In genomic region chrX:107672955-107673378, GRCh38 we compare ENCODE assay signal across 8 cellular contexts. TPM values are rescaled to one million over a fixed set of nuclear protein-coding genes. Genes with fewer than 3 reads are reported as not detected.
DNase-seq lines count a peak whose midpoint lies in the region; ATAC-seq, FAIRE-seq and TF ChIP-seq lines count a peak whose summit lies in the region.

No MANE protein-coding gene starts in this region.

- H3K36me3 ChIP-seq in endothelial cell of umbilical vein (ENCODE audit: control insufficient read depth in 2 of 2, extremely low read depth in 1 of 2, insufficient read depth in 2 of 2, low read length in 2 of 2) = no peaks in the 10 kb centered on the region

- ATAC-seq in HG03039 (IDR thresholded peaks at IDR 0.05; ENCODE audit: unreplicated experiment) = peak; percentile 26
- peak; percentile 50 for ATAC-seq in stimulated activated naive CD8-positive, alpha-beta T cell treated with anti-CD3 and anti-CD28 coated beads, Interleukin-15, Interleukin-2, amounts not matched to agents 100 U/mL and 50 U/mL, for 24 hours
- no peak for ATAC-seq in HG03097 (IDR thresholded peaks at IDR 0.05; ENCODE audit: low FRiP score, unreplicated experiment)

- H3K4me2 ChIP-seq in endothelial cell of umbilical vein (ENCODE audit: insufficient read depth, low read length) = no peak overlapping the region

- H3K4me3 ChIP-seq in GM12864 (ENCODE audit: low read depth, low read length) = no peak overlapping the region
- H3K4me3 ChIP-seq in endothelial cell of umbilical vein (replicated peaks in 1 of 3; ENCODE audit: insufficient read depth in 1 of 3, low read depth in 1 of 3, low read length in 3 of 3) = no peak overlapping the region

- peak; percentile 79 for TF ChIP-seq CTCF in GM12864 (IDR thresholded peaks at IDR 0.05; ENCODE audit: low read depth, low read length, missing control alignments)
- TF ChIP-seq CTCF in endothelial cell of umbilical vein (IDR thresholded peaks at IDR 0.05; ENCODE audit: extremely low read depth in 1 of 2, insufficient read depth in 1 of 2, low read depth in 1 of 2, low read length in 2 of 2) = peak; percentile 60 to 72

- no peaks in the 10 kb centered on the region for H3K9me1 ChIP-seq in endothelial cell of umbilical vein (replicated peaks; ENCODE audit: control insufficient read depth, extremely low read depth, insufficient read depth, low read length)

- H3K9ac ChIP-seq in endothelial cell of umbilical vein (replicated peaks; ENCODE audit: extremely low read depth, insufficient read depth, low read length) = peak overlapping the region; percentile 25

- DNase-seq in GM12864 (ENCODE audit: low read depth) (peak; percentile 59), NCI-H82 treated with DMSO at 0.1 percent for 48 hours (lab: John Stamatoyannopoulos, UW; ENCODE audit: unreplicated experiment) (peak; percentile 54), endothelial cell of umbilical vein (ENCODE audit: low read depth, low spot score) (peak; percentile 60), myocyte (ENCODE audit: low read depth) (peak; percentile 59)
- peak; percentile 74 for DNase-seq in activated CD8-positive, alpha-beta memory T cell treated with anti-CD3 and anti-CD28 coated beads, Interleukin-2, amount 50 U/mL, for 4 hours
- DNase-seq in stimulated activated naive CD8-positive, alpha-beta T cell treated with anti-CD3 and anti-CD28 coated beads, Interleukin-15, Interleukin-2, amounts not matched to agents 100 U/mL and 50 U/mL, for 24 hours = peak; percentile 75

- no peaks in the 10 kb centered on the region for H3K27me3 ChIP-seq in endothelial cell of umbilical vein (ENCODE audit: control insufficient read depth in 2 of 2, insufficient read depth in 2 of 2, low read length in 2 of 2)

- dilution Hi-C loops in endothelial cell of umbilical vein (cut with MboI; ENCODE audit: extremely low pct_ligation_motif_present, low sequenced_read_pairs) = no loop called here

- peaks cover 4% of the 10 kb centered on the region for H3K79me2 ChIP-seq in endothelial cell of umbilical vein (ENCODE audit: control insufficient read depth, insufficient read depth, low read length)

- FAIRE-seq in endothelial cell of umbilical vein (lab: Jason Lieb, UNC) = no peak

- no peak for TF ChIP-seq POLR2A in endothelial cell of umbilical vein (IDR thresholded peaks at IDR 0.05; ENCODE audit: low read depth, low read length)

- BruUV-seq in endothelial cell of umbilical vein (replicated peaks; lab: Mats Ljungman, UMichigan) = no TSS peak

- H4K20me1 ChIP-seq in endothelial cell of umbilical vein (replicated peaks; ENCODE audit: control insufficient read depth, extremely low read depth, insufficient read depth, low read length) = no peaks in the 10 kb centered on the region

- H3K4me1 ChIP-seq in endothelial cell of umbilical vein (ENCODE audit: control insufficient read depth, extremely low read depth, insufficient read depth, low read length) = peaks cover 25% of the 10 kb centered on the region

- H3K9me3 ChIP-seq in endothelial cell of umbilical vein (replicated peaks; ENCODE audit: control insufficient read depth, insufficient read depth, low read length) = no peaks in the 10 kb centered on the region

- CTCF ChIA-PET in endothelial cell of umbilical vein (lab: Charles Lee) = interaction anchor here (0.6 to 6.1 kb wide), 23 partner anchors 9 to 220 kb away, joined by 3 to 142 read pairs (median 8); partner anchors contain the start of genes NCBP2L, PRPS1 and TSC22D3

- H3K27ac ChIP-seq in endothelial cell of umbilical vein (ENCODE audit: insufficient read depth, low read depth, low read length) = peak overlapping the region; percentile 74

- H2AFZ ChIP-seq in endothelial cell of umbilical vein (ENCODE audit: low read depth, low read length) = no peak overlapping the region

- POLR2A ChIA-PET in endothelial cell of umbilical vein (lab: Charles Lee) = interaction anchor here (0.7 to 5.7 kb wide), 2 partner anchors 39 to 43 kb away, joined by 4 to 40 read pairs; no protein-coding TSS in a partner anchor

- intact Hi-C loops in endothelial cell of umbilical vein (cut with micrococcal nuclease) = loop anchor here (1.0 to 5.0 kb wide), 4 partner anchors 45 to 399 kb away; partner anchors contain the start of gene TSC22D3

TF ChIP-seq in endothelial cell of umbilical vein, 7 proteins besides CTCF, POLR2A, EP300 and RAD21:
- TF ChIP-seq POLR2AphosphoS5 (IDR thresholded peaks at IDR 0.05; ENCODE audit: insufficient read depth, low read depth, low read length) (no peak), MYC (IDR thresholded peaks at IDR 0.05; ENCODE audit: low read depth, low read length) (no peak), GATA2 (IDR thresholded peaks at IDR 0.05; ENCODE audit: insufficient read depth, insufficient read length, low read depth, low read length) (no peak), FOS (IDR thresholded peaks at IDR 0.05; ENCODE audit: borderline replicate concordance, insufficient read depth, low read length) (no peak), JUN (IDR thresholded peaks at IDR 0.05; ENCODE audit: borderline replicate concordance, insufficient read depth, insufficient read length, low read depth) (no peak), EZH2 (IDR thresholded peaks at IDR 0.05; ENCODE audit: borderline replicate concordance, low read depth, low read length, severe bottlenecking) (no peak), MAX (IDR thresholded peaks at IDR 0.05; ENCODE audit: insufficient read depth, insufficient read length) (no peak)
TF ChIP-seq in endothelial cell of umbilical vein: peak in this region for 0.

RNA-seq across cellular contexts. Expression of gene PRPS1, which starts 44.7 kb away (rescaled TPM):
- total RNA-seq in endothelial cell of umbilical vein (36.8 and 38.7 TPM in 2 replicates), myocyte (51.6 and 58.5 TPM in 2 replicates)
- polyA plus RNA-seq in endothelial cell of umbilical vein = 23.8 and 30.9 TPM in 2 replicates
- polyA plus RNA-seq in endothelial cell of umbilical vein (2011; cell fraction: cytosol; rRNA removed) = 31.9 and 38.3 TPM in 2 replicates
- 18.5 and 19.8 TPM in 2 replicates for polyA plus RNA-seq in endothelial cell of umbilical vein (2011; cell fraction: nucleus; rRNA removed)
- polyA plus RNA-seq in endothelial cell of umbilical vein (2012) = 37.5 and 46.7 TPM in 2 replicates
- polyA minus RNA-seq in endothelial cell of umbilical vein = 31.2 and 42.5 TPM in 2 replicates
- polyA minus RNA-seq in endothelial cell of umbilical vein (2011; cell fraction: cytosol; rRNA and poly(A)+ RNA removed) = 59.0 TPM
- 13.0 and 14.1 TPM in 2 replicates for polyA minus RNA-seq in endothelial cell of umbilical vein (2011; cell fraction: nucleus; rRNA and poly(A)+ RNA removed)
- 69.0 TPM for polyA plus RNA-seq in myocyte (2012)
